In genomic region chr13:108957369-108958012, GRCh38 we compare ENCODE assay signal across 13 cellular contexts.
DNase-seq lines count a peak whose midpoint lies in the region; ATAC-seq and TF ChIP-seq lines count a peak whose summit lies in the region.
"Had no signal": no experiment of that assay in that cellular context is flagged by ENCODE, and none has a peak within 500 bp of the region (broad histone marks: within the 10 kb centered on the region; RNA-seq: fewer than 3 reads in every experiment).

No MANE protein-coding gene starts in this region.

- no peak for TF ChIP-seq CTCF in Calu3 (IDR thresholded peaks at IDR 0.05; ENCODE audit: unreplicated experiment)
- no peak for TF ChIP-seq CTCF in omental fat pad (IDR thresholded peaks at IDR 0.05)
- no peak for TF ChIP-seq CTCF in natural killer cell (IDR thresholded peaks at IDR 0.05)

- H3K27ac ChIP-seq in epithelial cell of prostate = peak overlapping the region; percentile 67
- H3K27ac ChIP-seq: upper lobe of left lung had no signal

- CTCF ChIA-PET in Calu3 (lab: Charles Lee) = interaction anchor here (0.6 kb wide), 1 partner anchor 59 kb away, joined by 3 read pairs; no protein-coding TSS in a partner anchor

- H3K9me3 Mint-ChIP-seq in Calu3 (ENCODE audit: low read depth, unreplicated experiment) = no peaks in the 10 kb centered on the region
- H3K9me3 Mint-ChIP-seq in natural killer cell = no peaks in the 10 kb centered on the region
- H3K9me3 Mint-ChIP-seq: IgD-negative memory B cell; naive thymus-derived CD4-positive, alpha-beta T cell had no signal

- H3K27me3 Mint-ChIP-seq in Calu3 (ENCODE audit: unreplicated experiment) (no peaks in the 10 kb centered on the region), natural killer cell (ENCODE audit: low read depth in 2 of 2) (no peaks in the 10 kb centered on the region)

- no peak overlapping the region for H3K4me3 Mint-ChIP-seq in Calu3 (ENCODE audit: low read depth, unreplicated experiment)
- no peak overlapping the region for H3K4me3 Mint-ChIP-seq in natural killer cell
- H3K4me3 Mint-ChIP-seq: IgD-negative memory B cell; naive thymus-derived CD4-positive, alpha-beta T cell had no signal

- intact Hi-C loops in Calu3 (cut with micrococcal nuclease; ENCODE audit: unreplicated experiment) = no loop called here
- intact Hi-C loops in natural killer cell (cut with micrococcal nuclease) = no loop called here

- ATAC-seq in omental fat pad (ENCODE audit: low FRiP score) = peak; percentile 94
- ATAC-seq in HG03175 (IDR thresholded peaks at IDR 0.05; ENCODE audit: unreplicated experiment) = no peak
- no peak for ATAC-seq in natural killer cell
- ATAC-seq in GM18517 (IDR thresholded peaks at IDR 0.05; ENCODE audit: unreplicated experiment) = no peak
- ATAC-seq: naive thymus-derived CD4-positive, alpha-beta T cell had no signal

- BruUV-seq in Calu3 (replicated peaks; lab: Mats Ljungman, UMichigan) = no TSS peak

- H3K27ac Mint-ChIP-seq in Calu3 (ENCODE audit: unreplicated experiment) (peak overlapping the region; percentile 41), natural killer cell (no peak overlapping the region)
- H3K27ac Mint-ChIP-seq: IgD-negative memory B cell; naive thymus-derived CD4-positive, alpha-beta T cell had no signal

- DNase-seq in Calu3 (peak; percentile 6), RKO (ENCODE audit: low spot score) (peak; percentile 53), epithelial cell of prostate (ENCODE audit: low read depth, low spot score) (no peak), omental fat pad (ENCODE audit: low spot score) (no peak), natural killer cell (no peak), mucosa of gallbladder (ENCODE audit: low spot score) (no peak)
- DNase-seq: activated gamma-delta T cell; naive thymus-derived CD4-positive, alpha-beta T cell; NCI-H526; upper lobe of left lung had no signal

- H3K36me3 Mint-ChIP-seq in Calu3 (ENCODE audit: insufficient read depth, unreplicated experiment) (no peaks in the 10 kb centered on the region), natural killer cell (no peaks in the 10 kb centered on the region)
- H3K36me3 Mint-ChIP-seq: IgD-negative memory B cell; naive thymus-derived CD4-positive, alpha-beta T cell had no signal

- peaks cover 8% of the 10 kb centered on the region for H3K4me1 Mint-ChIP-seq in Calu3 (ENCODE audit: low read depth, unreplicated experiment)
- no peaks in the 10 kb centered on the region for H3K4me1 Mint-ChIP-seq in natural killer cell

Comparison
In these comparisons a context has a peak if more than half of its experiments do, and no peak if none do; other contexts are left out.
1. DNase-seq: peak in Calu3 (single experiment) and RKO (single experiment); none in epithelial cell of prostate (single experiment), omental fat pad (single experiment), natural killer cell (single experiment) and mucosa of gallbladder (single experiment).